Comparison of ENCODE assay signal across 1 cellular context in genomic region chr1:184583837-184584236, GRCh38.
TF ChIP-seq lines count a peak whose summit lies in the region.

No MANE protein-coding gene starts in this region.

TF ChIP-seq in A549, 52 proteins besides CTCF, POLR2A, EP300 and RAD21 (continued from another document):
- TF ChIP-seq RCOR1 (IDR thresholded peaks at IDR 0.05; ENCODE audit: low read depth, low read length) (no peak), USF2 (IDR thresholded peaks at IDR 0.05) (no peak), HDAC2 (IDR thresholded peaks at IDR 0.05) (no peak), MAX (IDR thresholded peaks at IDR 0.05) (no peak), BHLHE40 (IDR thresholded peaks at IDR 0.05; ENCODE audit: low read depth, low read length) (no peak), EHMT2 (IDR thresholded peaks at IDR 0.05; ENCODE audit: low read depth) (no peak)
